ENCODE assay signal across 1 cellular context in the genomic region with DNA sequence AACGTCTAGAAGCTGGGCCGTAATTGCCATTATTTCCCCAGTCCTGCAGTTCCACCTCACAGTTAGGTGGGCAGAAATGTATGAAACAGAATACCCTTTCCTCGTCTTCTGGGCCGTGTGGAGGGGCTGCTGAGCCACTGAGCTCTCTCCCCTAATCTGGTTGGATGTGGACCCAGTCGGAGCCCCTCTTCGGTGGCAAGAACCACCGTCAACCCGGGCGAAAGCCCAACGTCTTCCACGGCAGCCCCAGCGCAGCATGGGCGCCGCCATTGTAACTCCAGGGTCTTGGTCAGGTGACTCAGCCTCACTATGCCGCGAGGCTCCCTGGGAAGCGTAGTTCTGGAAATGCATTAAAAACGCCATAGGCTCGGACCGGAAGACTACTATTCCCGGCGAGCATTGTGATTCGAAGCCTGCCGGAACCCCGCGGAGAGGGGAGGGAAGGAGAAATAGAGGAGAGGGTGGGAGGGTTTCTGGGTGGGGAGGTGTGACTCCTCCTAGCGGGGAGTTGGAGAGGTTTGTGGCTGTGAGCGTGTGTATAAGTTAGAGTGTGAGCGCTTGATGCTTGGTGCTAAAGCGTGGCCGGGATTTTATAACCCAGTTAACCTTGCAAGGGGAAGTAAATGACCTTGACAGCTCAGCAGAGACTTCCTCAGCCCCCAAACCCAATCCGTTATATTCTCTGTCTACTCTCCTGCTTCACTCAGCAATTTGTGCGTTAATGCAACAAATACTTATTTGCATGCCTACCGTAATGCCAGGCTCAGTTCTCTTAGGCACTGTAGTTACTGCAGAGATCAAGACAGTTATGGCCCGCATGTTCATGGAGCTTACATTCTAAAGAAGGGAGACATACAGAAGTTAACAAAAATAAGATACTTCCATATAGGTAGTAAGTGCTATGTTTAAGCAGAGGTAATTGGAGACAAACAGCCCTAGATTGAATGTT.
TF ChIP-seq lines count a peak whose summit lies in the region.

A gene with protein sequence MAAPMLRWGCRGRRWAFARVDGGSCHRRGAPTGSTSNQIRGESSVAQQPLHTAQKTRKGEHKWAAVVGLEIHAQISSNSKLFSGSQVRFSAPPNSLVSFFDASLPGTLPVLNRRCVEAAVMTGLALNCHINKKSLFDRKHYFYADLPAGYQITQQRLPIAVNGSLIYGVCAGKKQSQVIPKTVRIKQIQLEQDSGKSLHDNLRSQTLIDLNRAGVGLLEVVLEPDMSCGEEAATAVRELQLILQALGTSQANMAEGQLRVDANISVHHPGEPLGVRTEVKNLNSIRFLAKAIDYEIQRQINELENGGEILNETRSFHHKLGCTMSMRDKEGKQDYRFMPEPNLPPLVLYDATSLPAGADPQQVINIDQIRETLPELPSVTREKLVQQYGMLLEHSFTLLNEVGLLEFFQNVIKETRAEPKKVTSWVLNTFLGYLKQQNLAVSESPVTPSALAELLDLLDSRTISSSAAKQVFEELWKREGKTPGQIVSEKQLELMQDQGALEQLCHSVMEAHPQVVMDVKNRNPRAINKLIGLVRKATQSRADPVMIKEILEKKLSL (minus strand): TSS at position 295 of the 949 bp plus-strand sequence. CDS start 25 bp downstream, at position 270.

TF ChIP-seq in HepG2, 621 proteins besides CTCF, POLR2A, EP300 and RAD21 (continued from another document and continues in another):
- TF ChIP-seq, protein P1, sequence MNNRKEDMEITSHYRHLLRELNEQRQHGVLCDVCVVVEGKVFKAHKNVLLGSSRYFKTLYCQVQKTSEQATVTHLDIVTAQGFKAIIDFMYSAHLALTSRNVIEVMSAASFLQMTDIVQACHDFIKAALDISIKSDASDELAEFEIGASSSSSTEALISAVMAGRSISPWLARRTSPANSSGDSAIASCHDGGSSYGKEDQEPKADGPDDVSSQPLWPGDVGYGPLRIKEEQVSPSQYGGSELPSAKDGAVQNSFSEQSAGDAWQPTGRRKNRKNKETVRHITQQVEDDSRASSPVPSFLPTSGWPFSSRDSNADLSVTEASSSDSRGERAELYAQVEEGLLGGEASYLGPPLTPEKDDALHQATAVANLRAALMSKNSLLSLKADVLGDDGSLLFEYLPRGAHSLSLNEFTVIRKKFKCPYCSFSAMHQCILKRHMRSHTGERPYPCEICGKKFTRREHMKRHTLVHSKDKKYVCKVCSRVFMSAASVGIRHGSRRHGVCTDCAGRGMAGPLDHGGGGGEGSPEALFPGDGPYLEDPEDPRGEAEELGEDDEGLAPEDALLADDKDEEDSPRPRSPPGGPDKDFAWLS (CRISPR knock-in tag; IDR thresholded peaks at IDR 0.05; ENCODE audit: borderline replicate concordance): no peak
- peak; percentile 78 for TF ChIP-seq CREB1 (IDR thresholded peaks at IDR 0.05)
- peak; percentile 92 for TF ChIP-seq CREB1 (CRISPR knock-in tag; IDR thresholded peaks at IDR 0.05)
- no peak for TF ChIP-seq SNRNP70 (IDR thresholded peaks at IDR 0.05; ENCODE audit: low read depth, low read length)
- no peak for TF ChIP-seq RFXAP (CRISPR knock-in tag; IDR thresholded peaks at IDR 0.05; ENCODE audit: borderline replicate concordance)
- no peak for TF ChIP-seq KDM6A (CRISPR knock-in tag; IDR thresholded peaks at IDR 0.05; ENCODE audit: low read depth)
- TF ChIP-seq NRL (CRISPR knock-in tag; IDR thresholded peaks at IDR 0.05; ENCODE audit: borderline replicate concordance): no peak; the same call in 1 of the 2 replicates
- TF ChIP-seq KDM1A (CRISPR knock-in tag; IDR thresholded peaks at IDR 0.05): no peak
- no peak for TF ChIP-seq ZNF564 (CRISPR knock-in tag; IDR thresholded peaks at IDR 0.05)
- 0 out of 2 replicates have a peak, but pooled peaks have one; percentile 38 for TF ChIP-seq ZNF563 (CRISPR knock-in tag; IDR thresholded peaks at IDR 0.05)
- TF ChIP-seq MATR3 (CRISPR knock-in tag; IDR thresholded peaks at IDR 0.05): no peak
- TF ChIP-seq, protein P2, sequence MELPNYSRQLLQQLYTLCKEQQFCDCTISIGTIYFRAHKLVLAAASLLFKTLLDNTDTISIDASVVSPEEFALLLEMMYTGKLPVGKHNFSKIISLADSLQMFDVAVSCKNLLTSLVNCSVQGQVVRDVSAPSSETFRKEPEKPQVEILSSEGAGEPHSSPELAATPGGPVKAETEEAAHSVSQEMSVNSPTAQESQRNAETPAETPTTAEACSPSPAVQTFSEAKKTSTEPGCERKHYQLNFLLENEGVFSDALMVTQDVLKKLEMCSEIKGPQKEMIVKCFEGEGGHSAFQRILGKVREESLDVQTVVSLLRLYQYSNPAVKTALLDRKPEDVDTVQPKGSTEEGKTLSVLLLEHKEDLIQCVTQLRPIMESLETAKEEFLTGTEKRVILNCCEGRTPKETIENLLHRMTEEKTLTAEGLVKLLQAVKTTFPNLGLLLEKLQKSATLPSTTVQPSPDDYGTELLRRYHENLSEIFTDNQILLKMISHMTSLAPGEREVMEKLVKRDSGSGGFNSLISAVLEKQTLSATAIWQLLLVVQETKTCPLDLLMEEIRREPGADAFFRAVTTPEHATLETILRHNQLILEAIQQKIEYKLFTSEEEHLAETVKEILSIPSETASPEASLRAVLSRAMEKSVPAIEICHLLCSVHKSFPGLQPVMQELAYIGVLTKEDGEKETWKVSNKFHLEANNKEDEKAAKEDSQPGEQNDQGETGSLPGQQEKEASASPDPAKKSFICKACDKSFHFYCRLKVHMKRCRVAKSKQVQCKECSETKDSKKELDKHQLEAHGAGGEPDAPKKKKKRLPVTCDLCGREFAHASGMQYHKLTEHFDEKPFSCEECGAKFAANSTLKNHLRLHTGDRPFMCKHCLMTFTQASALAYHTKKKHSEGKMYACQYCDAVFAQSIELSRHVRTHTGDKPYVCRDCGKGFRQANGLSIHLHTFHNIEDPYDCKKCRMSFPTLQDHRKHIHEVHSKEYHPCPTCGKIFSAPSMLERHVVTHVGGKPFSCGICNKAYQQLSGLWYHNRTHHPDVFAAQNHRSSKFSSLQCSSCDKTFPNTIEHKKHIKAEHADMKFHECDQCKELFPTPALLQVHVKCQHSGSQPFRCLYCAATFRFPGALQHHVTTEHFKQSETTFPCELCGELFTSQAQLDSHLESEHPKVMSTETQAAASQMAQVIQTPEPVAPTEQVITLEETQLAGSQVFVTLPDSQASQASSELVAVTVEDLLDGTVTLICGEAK (IDR thresholded peaks at IDR 0.05): peak; percentile 47
- TF ChIP-seq, protein P2 (CRISPR knock-in tag; IDR thresholded peaks at IDR 0.05): 0 out of 2 replicates have a peak, but pooled peaks have one; percentile 38
- TF ChIP-seq, protein P3, sequence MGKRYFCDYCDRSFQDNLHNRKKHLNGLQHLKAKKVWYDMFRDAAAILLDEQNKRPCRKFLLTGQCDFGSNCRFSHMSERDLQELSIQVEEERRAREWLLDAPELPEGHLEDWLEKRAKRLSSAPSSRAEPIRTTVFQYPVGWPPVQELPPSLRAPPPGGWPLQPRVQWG (CRISPR knock-in tag; IDR thresholded peaks at IDR 0.05; ENCODE audit: borderline replicate concordance, low read depth): no peak
- no peak for TF ChIP-seq DNMT1 (CRISPR knock-in tag; IDR thresholded peaks at IDR 0.05)
- no peak for TF ChIP-seq CCAR2 (optimal IDR thresholded peaks at IDR 0.05; ENCODE audit: low read depth, low read length)
- no peak for TF ChIP-seq ZNF33A (CRISPR knock-in tag; IDR thresholded peaks at IDR 0.05; ENCODE audit: borderline replicate concordance)
- no peak for TF ChIP-seq ZNF615 (CRISPR knock-in tag; IDR thresholded peaks at IDR 0.05; ENCODE audit: borderline replicate concordance)
- peak in 1 of 2 experiments; percentile 73; a peak in 2 of 4 replicates for TF ChIP-seq KLF16 (CRISPR knock-in tag; IDR thresholded peaks at IDR 0.05)
- TF ChIP-seq, protein P4, sequence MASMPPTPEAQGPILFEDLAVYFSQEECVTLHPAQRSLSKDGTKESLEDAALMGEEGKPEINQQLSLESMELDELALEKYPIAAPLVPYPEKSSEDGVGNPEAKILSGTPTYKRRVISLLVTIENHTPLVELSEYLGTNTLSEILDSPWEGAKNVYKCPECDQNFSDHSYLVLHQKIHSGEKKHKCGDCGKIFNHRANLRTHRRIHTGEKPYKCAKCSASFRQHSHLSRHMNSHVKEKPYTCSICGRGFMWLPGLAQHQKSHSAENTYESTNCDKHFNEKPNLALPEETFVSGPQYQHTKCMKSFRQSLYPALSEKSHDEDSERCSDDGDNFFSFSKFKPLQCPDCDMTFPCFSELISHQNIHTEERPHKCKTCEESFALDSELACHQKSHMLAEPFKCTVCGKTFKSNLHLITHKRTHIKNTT (CRISPR knock-in tag; IDR thresholded peaks at IDR 0.05): no peak
- TF ChIP-seq ZNF292 (CRISPR knock-in tag; IDR thresholded peaks at IDR 0.05; ENCODE audit: borderline replicate concordance, low read depth): no peak
- TF ChIP-seq FOXK2 (IDR thresholded peaks at IDR 0.05): peak; percentile 56; the same call in 1 of the 2 replicates
- TF ChIP-seq ZFP36L1 (CRISPR knock-in tag; IDR thresholded peaks at IDR 0.05): no peak; the same call in 1 of the 2 replicates
- TF ChIP-seq MAFK (conservative IDR thresholded peaks at IDR 0.05 in 1 of 2, IDR thresholded peaks at IDR 0.05 in 1 of 2; ENCODE audit: low read length in 2 of 2): peak; percentile 3 to 23; a peak in 1 of 4 replicates
- TF ChIP-seq, protein P5, sequence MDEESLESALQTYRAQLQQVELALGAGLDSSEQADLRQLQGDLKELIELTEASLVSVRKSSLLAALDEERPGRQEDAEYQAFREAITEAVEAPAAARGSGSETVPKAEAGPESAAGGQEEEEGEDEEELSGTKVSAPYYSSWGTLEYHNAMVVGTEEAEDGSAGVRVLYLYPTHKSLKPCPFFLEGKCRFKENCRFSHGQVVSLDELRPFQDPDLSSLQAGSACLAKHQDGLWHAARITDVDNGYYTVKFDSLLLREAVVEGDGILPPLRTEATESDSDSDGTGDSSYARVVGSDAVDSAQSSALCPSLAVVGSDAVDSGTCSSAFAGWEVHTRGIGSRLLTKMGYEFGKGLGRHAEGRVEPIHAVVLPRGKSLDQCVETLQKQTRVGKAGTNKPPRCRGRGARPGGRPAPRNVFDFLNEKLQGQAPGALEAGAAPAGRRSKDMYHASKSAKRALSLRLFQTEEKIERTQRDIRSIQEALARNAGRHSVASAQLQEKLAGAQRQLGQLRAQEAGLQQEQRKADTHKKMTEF (CRISPR knock-in tag; IDR thresholded peaks at IDR 0.05): peak; percentile 87; the same call in 1 of the 2 replicates
- TF ChIP-seq MTA1 (CRISPR knock-in tag; IDR thresholded peaks at IDR 0.05; ENCODE audit: borderline replicate concordance): no peak
- no peak for TF ChIP-seq RNF2 (conservative IDR thresholded peaks at IDR 0.05; ENCODE audit: low read depth)
- no peak for TF ChIP-seq TCF7L2 (IDR thresholded peaks at IDR 0.05; ENCODE audit: low read depth, low read length)
- TF ChIP-seq ZNF260 (CRISPR knock-in tag; IDR thresholded peaks at IDR 0.05; ENCODE audit: borderline replicate concordance, low read depth): no peak
- TF ChIP-seq CBFB (CRISPR knock-in tag; IDR thresholded peaks at IDR 0.05): peak; percentile 89
- no peak for TF ChIP-seq TBX3 (IDR thresholded peaks at IDR 0.05; ENCODE audit: borderline replicate concordance)
- TF ChIP-seq ZNF264 (CRISPR knock-in tag; IDR thresholded peaks at IDR 0.05): 0 out of 2 replicates have a peak, but pooled peaks have one; percentile 54
- TF ChIP-seq, protein P6, sequence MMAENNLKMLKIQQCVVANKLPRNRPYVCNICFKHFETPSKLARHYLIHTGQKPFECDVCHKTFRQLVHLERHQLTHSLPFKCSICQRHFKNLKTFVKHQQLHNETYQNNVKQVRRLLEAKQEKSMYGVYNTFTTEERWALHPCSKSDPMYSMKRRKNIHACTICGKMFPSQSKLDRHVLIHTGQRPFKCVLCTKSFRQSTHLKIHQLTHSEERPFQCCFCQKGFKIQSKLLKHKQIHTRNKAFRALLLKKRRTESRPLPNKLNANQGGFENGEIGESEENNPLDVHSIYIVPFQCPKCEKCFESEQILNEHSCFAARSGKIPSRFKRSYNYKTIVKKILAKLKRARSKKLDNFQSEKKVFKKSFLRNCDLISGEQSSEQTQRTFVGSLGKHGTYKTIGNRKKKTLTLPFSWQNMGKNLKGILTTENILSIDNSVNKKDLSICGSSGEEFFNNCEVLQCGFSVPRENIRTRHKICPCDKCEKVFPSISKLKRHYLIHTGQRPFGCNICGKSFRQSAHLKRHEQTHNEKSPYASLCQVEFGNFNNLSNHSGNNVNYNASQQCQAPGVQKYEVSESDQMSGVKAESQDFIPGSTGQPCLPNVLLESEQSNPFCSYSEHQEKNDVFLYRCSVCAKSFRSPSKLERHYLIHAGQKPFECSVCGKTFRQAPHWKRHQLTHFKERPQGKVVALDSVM (CRISPR knock-in tag; IDR thresholded peaks at IDR 0.05): no peak
- TF ChIP-seq TAF15 (IDR thresholded peaks at IDR 0.05; ENCODE audit: low read depth, low read length, poor library complexity, severe bottlenecking): no peak
- no peak for TF ChIP-seq HDAC6 (IDR thresholded peaks at IDR 0.05; ENCODE audit: low read depth, low read length)
- TF ChIP-seq, protein P7, sequence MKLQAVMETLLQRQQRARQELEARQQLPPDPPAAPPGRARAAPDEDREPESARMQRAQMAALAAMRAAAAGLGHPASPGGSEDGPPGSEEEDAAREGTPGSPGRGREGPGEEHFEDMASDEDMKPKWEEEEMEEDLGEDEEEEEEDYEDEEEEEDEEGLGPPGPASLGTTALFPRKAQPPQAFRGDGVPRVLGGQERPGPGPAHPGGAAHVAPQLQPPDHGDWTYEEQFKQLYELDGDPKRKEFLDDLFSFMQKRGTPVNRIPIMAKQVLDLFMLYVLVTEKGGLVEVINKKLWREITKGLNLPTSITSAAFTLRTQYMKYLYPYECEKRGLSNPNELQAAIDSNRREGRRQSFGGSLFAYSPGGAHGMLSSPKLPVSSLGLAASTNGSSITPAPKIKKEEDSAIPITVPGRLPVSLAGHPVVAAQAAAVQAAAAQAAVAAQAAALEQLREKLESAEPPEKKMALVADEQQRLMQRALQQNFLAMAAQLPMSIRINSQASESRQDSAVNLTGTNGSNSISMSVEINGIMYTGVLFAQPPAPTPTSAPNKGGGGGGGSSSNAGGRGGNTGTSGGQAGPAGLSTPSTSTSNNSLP (IDR thresholded peaks at IDR 0.05; ENCODE audit: low read depth, low read length): no peak
- TF ChIP-seq RORA (CRISPR knock-in tag; IDR thresholded peaks at IDR 0.05): no peak
